In the genomic region with DNA sequence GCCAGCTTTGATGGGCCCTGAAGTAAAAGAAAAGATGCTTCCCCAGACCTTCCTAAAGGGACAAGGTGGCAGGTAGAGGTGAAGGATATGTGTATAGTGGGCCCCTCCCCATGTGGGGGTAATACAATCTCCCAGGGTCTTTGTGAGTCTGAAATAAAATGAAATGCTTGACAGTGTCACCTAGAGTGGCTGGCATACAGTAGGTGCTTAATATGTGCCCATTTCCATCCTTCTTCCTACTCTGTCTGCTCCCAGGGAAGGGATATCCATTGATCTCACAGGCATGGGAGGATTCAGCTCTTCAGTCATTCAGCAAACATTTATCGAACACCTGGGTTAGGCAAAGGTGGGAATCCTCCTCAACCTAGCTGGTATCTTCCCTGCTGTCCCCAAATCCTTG, we compare ENCODE assay signal across 25 cellular contexts. TPM values are rescaled to one million over a fixed set of nuclear protein-coding genes. Genes with fewer than 3 reads are reported as not detected.
"Had no signal": no experiment of that assay in that cellular context is flagged by ENCODE, and none has a peak within 500 bp of the region (broad histone marks: within the 10 kb centered on the region; RNA-seq: fewer than 3 reads in every experiment).

No MANE protein-coding gene starts in this region.

- H3K36me3 Mint-ChIP-seq: activated CD4-positive, alpha-beta memory T cell treated with anti-CD3 and anti-CD28 coated beads for 36 hours; naive thymus-derived CD8-positive, alpha-beta T cell had no signal

- H3K9me3 Mint-ChIP-seq: activated B cell treated with CpG ODN at 0.5 μM for 24 hours; activated CD4-positive, alpha-beta memory T cell treated with anti-CD3 and anti-CD28 coated beads for 36 hours; activated naive CD4-positive, alpha-beta T cell treated with anti-CD3 and anti-CD28 coated beads, Interleukin-2, amount 50 U/mL, for 72 hours; activated T-helper 1 cell treated with anti-CD3 and anti-CD28 coated beads, Interleukin-12 subunit alpha, Interleukin-12 subunit beta, Interleukin-2, Interleukin-4 antibody, amounts not matched to agents 30 ng/mL and 10 ng/mL and 1 ng/mL, durations not matched to agents 14 hours and 24 hours and 36 hours; dendritic cell treated with granulocyte-macrophage colony-stimulating factor and Interleukin-4, amounts not matched to agents 40 ng/mL and 50 ng/mL, for 4 days; naive thymus-derived CD8-positive, alpha-beta T cell had no signal

- DNase-seq: activated B cell treated with CpG ODN at 0.5 μM for 24 hours; activated CD4-positive, alpha-beta memory T cell treated with anti-CD3 and anti-CD28 coated beads for 36 hours; activated CD4-positive, alpha-beta T cell treated with anti-CD3 and anti-CD28 coated beads for 4 hours; activated gamma-delta T cell treated with Interleukin-2 at 50 U/mL for 16 hours; activated T-cell treated with anti-CD3 and anti-CD28 coated beads for 4 hours; adrenal gland; effector CD8-positive, alpha-beta T cell; heart left ventricle; left lung; mammary epithelial cell; naive thymus-derived CD8-positive, alpha-beta T cell; nucleus accumbens; stimulated activated CD4-positive, alpha-beta T cell treated with anti-CD3 and anti-CD28 coated beads, Interleukin-12 subunit alpha, Interleukin-12 subunit beta, amount 100 ng/mL, for 4 hours; stimulated activated CD4-positive, alpha-beta T cell treated with anti-CD3 and anti-CD28 coated beads, Interleukin-1b, Interleukin-23, amount 100 ng/mL, for 48 hours; stimulated activated CD8-positive, alpha-beta memory T cell treated with anti-CD3 and anti-CD28 coated beads, Interleukin-4, amount 100 ng/mL, for 48 hours; stimulated activated naive CD4-positive, alpha-beta T cell; thyroid gland had no signal

- H3K9me3 ChIP-seq: adrenal gland, esophagus muscularis mucosa, gastroesophageal sphincter, heart left ventricle, left lung, thyroid gland had no signal

- H3K4me3 Mint-ChIP-seq: activated B cell treated with CpG ODN at 0.5 μM for 24 hours; activated CD4-positive, alpha-beta memory T cell treated with anti-CD3 and anti-CD28 coated beads for 36 hours; activated T-helper 1 cell treated with anti-CD3 and anti-CD28 coated beads, Interleukin-12 subunit alpha, Interleukin-12 subunit beta, Interleukin-2, Interleukin-4 antibody, amounts not matched to agents 30 ng/mL and 10 ng/mL and 1 ng/mL, durations not matched to agents 14 hours and 24 hours and 36 hours; dendritic cell treated with granulocyte-macrophage colony-stimulating factor and Interleukin-4, amounts not matched to agents 40 ng/mL and 50 ng/mL, for 4 days; naive thymus-derived CD8-positive, alpha-beta T cell had no signal

- ATAC-seq: activated naive CD4-positive, alpha-beta T cell treated with anti-CD3 and anti-CD28 coated beads, Interleukin-2, amount 50 U/mL, for 72 hours; gastroesophageal sphincter; heart left ventricle; left lung; naive thymus-derived CD8-positive, alpha-beta T cell had no signal

- H3K27me3 ChIP-seq: adrenal gland, heart left ventricle, thyroid gland had no signal

- FAIRE-seq: endothelial cell of umbilical vein, TTC549, urothelium cell line had no signal

- H3K27ac Mint-ChIP-seq: activated B cell treated with CpG ODN at 0.5 μM for 24 hours; activated CD4-positive, alpha-beta memory T cell treated with anti-CD3 and anti-CD28 coated beads for 36 hours; activated naive CD4-positive, alpha-beta T cell treated with anti-CD3 and anti-CD28 coated beads, Interleukin-2, amount 50 U/mL, for 72 hours; activated T-helper 1 cell treated with anti-CD3 and anti-CD28 coated beads, Interleukin-12 subunit alpha, Interleukin-12 subunit beta, Interleukin-2, Interleukin-4 antibody, amounts not matched to agents 30 ng/mL and 10 ng/mL and 1 ng/mL, durations not matched to agents 14 hours and 24 hours and 36 hours; dendritic cell treated with granulocyte-macrophage colony-stimulating factor and Interleukin-4, amounts not matched to agents 40 ng/mL and 50 ng/mL, for 4 days had no signal

- H3K4me1 Mint-ChIP-seq: activated B cell treated with CpG ODN at 0.5 μM for 24 hours had no signal

- H3K4me3 ChIP-seq: adrenal gland, esophagus muscularis mucosa, gastroesophageal sphincter, heart left ventricle, left lung, thyroid gland had no signal

- H3K36me3 ChIP-seq: adrenal gland, esophagus muscularis mucosa, gastroesophageal sphincter, heart left ventricle, left lung, thyroid gland had no signal

RNA-seq across cellular contexts. Expression of a gene that starts 6.1 kb away (rescaled TPM):
- total RNA-seq: activated B cell treated with CpG ODN at 0.5 μM for 24 hours; activated CD4-positive, alpha-beta memory T cell treated with anti-CD3 and anti-CD28 coated beads for 36 hours; naive thymus-derived CD8-positive, alpha-beta T cell had no signal
- polyA plus RNA-seq: mammary epithelial cell; naive thymus-derived CD8-positive, alpha-beta T cell had no signal
